11 cellular contexts compared by ENCODE assay signal in genomic region chrX:109281478-109282275, GRCh38.
A peak's percentile ranks its signal among the peaks of the same experiment; 100 is the strongest.
DNase-seq lines count a peak whose midpoint lies in the region; ATAC-seq and TF ChIP-seq lines count a peak whose summit lies in the region.
"Had no signal": no experiment of that assay in that cellular context is flagged by ENCODE, and none has a peak within 500 bp of the region (broad histone marks: within the 10 kb centered on the region; RNA-seq: fewer than 3 reads in every experiment).

No MANE protein-coding gene starts in this region.

- no peaks in the 10 kb centered on the region for H3K4me1 ChIP-seq in body of pancreas
- H3K4me1 ChIP-seq: foreskin keratinocyte, right lobe of liver had no signal

- H3K27ac ChIP-seq in body of pancreas: no peak overlapping the region
- H3K27ac ChIP-seq: foreskin keratinocyte, right lobe of liver had no signal

- H3K36me3 ChIP-seq in body of pancreas (replicated peaks in 1 of 2; ENCODE audit: insufficient read depth in 1 of 2, low read depth in 2 of 2): no peaks in the 10 kb centered on the region
- H3K36me3 ChIP-seq: right lobe of liver had no signal

- intact Hi-C loops in body of pancreas (cut with DNase I): no loop called here

- TF ChIP-seq POLR2A in body of pancreas (IDR thresholded peaks at IDR 0.05): no peak

- ATAC-seq in GM19463 (IDR thresholded peaks at IDR 0.05; ENCODE audit: unreplicated experiment) (peak; percentile 53), HG03159 (IDR thresholded peaks at IDR 0.05; ENCODE audit: unreplicated experiment) (peak; percentile 60), body of pancreas (no peak)
- ATAC-seq: foreskin keratinocyte had no signal

- no peaks in the 10 kb centered on the region for H3K27me3 ChIP-seq in body of pancreas
- H3K27me3 ChIP-seq: foreskin keratinocyte, right lobe of liver had no signal

- TF ChIP-seq CTCF in body of pancreas (IDR thresholded peaks at IDR 0.05): no peak

- 0 to 2% methylated on average over 3 of the region's 3 CpGs for WGBS in body of pancreas, 2 donors

- no peak overlapping the region for H3K4me3 ChIP-seq in body of pancreas
- H3K4me3 ChIP-seq: right lobe of liver had no signal

- H3K9me3 ChIP-seq in body of pancreas: no peaks in the 10 kb centered on the region
- H3K9me3 ChIP-seq: right lobe of liver had no signal

- peak; percentile 2 for DNase-seq in Ammon's horn (ENCODE audit: low spot score)
- peak in 3 of 4 donors; percentile 9 to 20 (median 11) for DNase-seq in body of pancreas
- DNase-seq in EL: no peak
- no peak for DNase-seq in T-helper 2 cell
- no peak for DNase-seq in cerebellar nuclear complex (lab: John Stamatoyannopoulos, UW)
- no peak for DNase-seq in activated CD4-positive, alpha-beta T cell treated with anti-CD3 and anti-CD28 coated beads, Interleukin-2, amount 50 U/mL, for 4 hours
- DNase-seq: foreskin keratinocyte, HFFc6, right lobe of liver had no signal

Comparison
In these comparisons a context has a peak if more than half of its experiments do, and no peak if none do; other contexts are left out.
1. DNase-seq: peak in Ammon's horn (single experiment) and body of pancreas (3 of 4); none in EL (single experiment), T-helper 2 cell (0 of 5), cerebellar nuclear complex (0 of 2) and activated CD4-positive, alpha-beta T cell treated with anti-CD3 and anti-CD28 coated beads, Interleukin-2, amount 50 U/mL, for 4 hours (0 of 2).